8 cellular contexts compared by ENCODE assay signal in genomic region chr1:74689800-74690696, GRCh38. TPM values are rescaled to one million over a fixed set of nuclear protein-coding genes. Genes with fewer than 3 reads are reported as not detected.
A peak's percentile ranks its signal among the peaks of the same experiment; 100 is the strongest.
DNase-seq lines count a peak whose midpoint lies in the region; ATAC-seq lines count a peak whose summit lies in the region.

No MANE protein-coding gene starts in this region.

- DNase-seq in COLO829 (ENCODE audit: low spot score): peak; percentile 22
- DNase-seq in NCI-H748 (lab: John Stamatoyannopoulos, UW; ENCODE audit: unreplicated experiment): peak; percentile 81
- DNase-seq in activated T-cell treated with anti-CD3 and anti-CD28 coated beads, Interleukin-2, amount 50 U/mL, for 72 hours: peak; percentile 32 to 46
- peak; percentile 29 for DNase-seq in glomerular endothelial cell (ENCODE audit: extremely low read depth, low read depth, low spot score)
- peak; percentile 69 for DNase-seq in retina

- no peak overlapping the region for H3K4me3 Mint-ChIP-seq in activated T-cell treated with anti-CD3 and anti-CD28 coated beads, Interleukin-2, amount 50 U/mL, for 72 hours

- ATAC-seq in GM18870 (IDR thresholded peaks at IDR 0.05; ENCODE audit: unreplicated experiment) (peak; percentile 79), HG03520 (IDR thresholded peaks at IDR 0.05; ENCODE audit: unreplicated experiment) (peak; percentile 66), HG03196 (IDR thresholded peaks at IDR 0.05; ENCODE audit: unreplicated experiment) (no peak)
- ATAC-seq in activated T-cell treated with anti-CD3 and anti-CD28 coated beads, Interleukin-2, amount 50 U/mL, for 72 hours (replicated peaks in 1 of 2): no peak

- H3K27me3 Mint-ChIP-seq in activated T-cell treated with anti-CD3 and anti-CD28 coated beads, Interleukin-2, amount 50 U/mL, for 72 hours (ENCODE audit: low read depth): peaks cover 12% of the 10 kb centered on the region

- H3K9me3 Mint-ChIP-seq in activated T-cell treated with anti-CD3 and anti-CD28 coated beads, Interleukin-2, amount 50 U/mL, for 72 hours: no peaks in the 10 kb centered on the region

- peaks cover 5% of the 10 kb centered on the region for H3K4me1 Mint-ChIP-seq in activated T-cell treated with anti-CD3 and anti-CD28 coated beads, Interleukin-2, amount 50 U/mL, for 72 hours (ENCODE audit: low read depth)

- H3K36me3 Mint-ChIP-seq in activated T-cell treated with anti-CD3 and anti-CD28 coated beads, Interleukin-2, amount 50 U/mL, for 72 hours (ENCODE audit: insufficient read depth in 2 of 2): no peaks in the 10 kb centered on the region

- H3K27ac Mint-ChIP-seq in activated T-cell treated with anti-CD3 and anti-CD28 coated beads, Interleukin-2, amount 50 U/mL, for 72 hours: no peak overlapping the region

RNA-seq across cellular contexts. Expression of gene ERICH3, which starts 16.5 kb away (rescaled TPM):
- total RNA-seq in activated T-cell treated with anti-CD3 and anti-CD28 coated beads, Interleukin-2, amount 50 U/mL, for 72 hours: not detected
- not detected in 2 replicates for total RNA-seq in glomerular endothelial cell

RNA-seq across cellular contexts. Expression of gene CRYZ, which starts 42.8 kb away (rescaled TPM):
- 10 to 100 TPM; 15.6 to 19.5 TPM for total RNA-seq in activated T-cell treated with anti-CD3 and anti-CD28 coated beads, Interleukin-2, amount 50 U/mL, for 72 hours
- 14.5 and 29.8 TPM in 2 replicates for total RNA-seq in glomerular endothelial cell

RNA-seq across cellular contexts. Expression of gene TYW3, which starts 42.9 kb away (rescaled TPM):
- 10 to 100 TPM; 19.4 to 22.9 TPM for total RNA-seq in activated T-cell treated with anti-CD3 and anti-CD28 coated beads, Interleukin-2, amount 50 U/mL, for 72 hours
- 8.0 and 8.4 TPM in 2 replicates for total RNA-seq in glomerular endothelial cell

Comparison
In these comparisons a context has a peak if more than half of its experiments do, and no peak if none do; other contexts are left out.
1. DNase-seq: peak in every context shown above with its lines; median percentile 81 in NCI-H748; 69 in retina; 39 in activated T-cell treated with anti-CD3 and anti-CD28 coated beads, Interleukin-2, amount 50 U/mL, for 72 hours; 29 in glomerular endothelial cell; 22 in COLO829.
2. ATAC-seq: peak in GM18870 (single experiment) and HG03520 (single experiment); none in activated T-cell treated with anti-CD3 and anti-CD28 coated beads, Interleukin-2, amount 50 U/mL, for 72 hours (0 of 2) and HG03196 (single experiment).